19 cellular contexts compared by ENCODE assay signal in genomic region chr20:52130406-52130805, GRCh38.
"Had no signal": no experiment of that assay in that cellular context is flagged by ENCODE, and none has a peak within 500 bp of the region (broad histone marks: within the 10 kb centered on the region; RNA-seq: fewer than 3 reads in every experiment).

No MANE protein-coding gene starts in this region.

- H3K27ac Mint-ChIP-seq: activated B cell treated with CpG ODN at 0.5 μM for 24 hours; activated CD4-positive, alpha-beta T cell treated with anti-CD3 and anti-CD28 coated beads for 36 hours; activated naive CD4-positive, alpha-beta T cell treated with anti-CD3 and anti-CD28 coated beads for 36 hours; activated naive CD8-positive, alpha-beta T cell treated with anti-CD3 and anti-CD28 coated beads, Interleukin-2, amount 10 ng/mL, durations not matched to agents 7 days and 5 days; activated T-cell treated with anti-CD3 and anti-CD28 coated beads, Interleukin-2, amount 50 U/mL, for 72 hours; effector memory CD8-positive, alpha-beta T cell; memory B cell; type B pancreatic cell had no signal

- H3K27me3 Mint-ChIP-seq: activated B cell treated with CpG ODN at 0.5 μM for 24 hours; activated CD4-positive, alpha-beta T cell treated with anti-CD3 and anti-CD28 coated beads for 36 hours; activated naive CD8-positive, alpha-beta T cell treated with anti-CD3 and anti-CD28 coated beads, Interleukin-2, amount 10 ng/mL, durations not matched to agents 7 days and 5 days; memory B cell; type B pancreatic cell had no signal

- H3K4me3 Mint-ChIP-seq: activated B cell treated with CpG ODN at 0.5 μM for 24 hours; activated CD4-positive, alpha-beta T cell treated with anti-CD3 and anti-CD28 coated beads for 36 hours; activated naive CD4-positive, alpha-beta T cell treated with anti-CD3 and anti-CD28 coated beads for 36 hours; activated naive CD8-positive, alpha-beta T cell treated with anti-CD3 and anti-CD28 coated beads, Interleukin-2, amount 10 ng/mL, durations not matched to agents 7 days and 5 days; activated T-cell treated with anti-CD3 and anti-CD28 coated beads, Interleukin-2, amount 50 U/mL, for 72 hours; effector memory CD8-positive, alpha-beta T cell; memory B cell; neural crest cell; type B pancreatic cell had no signal

- H3K4me1 Mint-ChIP-seq: activated B cell treated with CpG ODN at 0.5 μM for 24 hours, neural crest cell had no signal

- ATAC-seq: activated CD4-positive, alpha-beta T cell treated with anti-CD3 and anti-CD28 coated beads for 36 hours; activated T-cell treated with anti-CD3 and anti-CD28 coated beads, Interleukin-2, amount 50 U/mL, for 72 hours; effector memory CD8-positive, alpha-beta T cell; left ventricle myocardium superior had no signal

- H3K36me3 Mint-ChIP-seq: activated naive CD8-positive, alpha-beta T cell treated with anti-CD3 and anti-CD28 coated beads, Interleukin-2, amount 10 ng/mL, durations not matched to agents 7 days and 5 days; type B pancreatic cell had no signal

- H3K9me3 Mint-ChIP-seq: activated naive CD4-positive, alpha-beta T cell treated with anti-CD3 and anti-CD28 coated beads for 36 hours; activated naive CD8-positive, alpha-beta T cell treated with anti-CD3 and anti-CD28 coated beads, Interleukin-2, amount 10 ng/mL, durations not matched to agents 7 days and 5 days; activated T-cell treated with anti-CD3 and anti-CD28 coated beads, Interleukin-2, amount 50 U/mL, for 72 hours; effector memory CD8-positive, alpha-beta T cell; type B pancreatic cell had no signal

- DNase-seq: activated B cell treated with CpG ODN at 0.5 μM for 24 hours; activated CD4-positive, alpha-beta T cell treated with anti-CD3 and anti-CD28 coated beads for 36 hours; activated CD4-positive, alpha-beta T cell treated with anti-CD3 and anti-CD28 coated beads, Interleukin-2, amount 50 U/mL, for 4 hours; activated effector memory CD4-positive, alpha-beta T cell treated with Interleukin-2 at 50 U/mL for 16 hours; activated naive CD4-positive, alpha-beta T cell treated with anti-CD3 and anti-CD28 coated beads for 36 hours; activated naive CD8-positive, alpha-beta T cell treated with anti-CD3 and anti-CD28 coated beads, Interleukin-2, amount 10 ng/mL, durations not matched to agents 7 days and 5 days; activated T-cell treated with anti-CD3 and anti-CD28 coated beads, Interleukin-2, amount 50 U/mL, for 72 hours; amygdala; dorsolateral prefrontal cortex; effector memory CD8-positive, alpha-beta T cell; esophagus squamous epithelium; left ventricle myocardium superior; occipital lobe; stimulated activated CD4-positive, alpha-beta T cell treated with anti-CD3 and anti-CD28 coated beads, Interleukin-4, amount 100 ng/mL, for 24 hours; stimulated activated naive CD4-positive, alpha-beta T cell treated with Interleukin-2 at 50 U/mL for 16 hours; T1000 had no signal
